ENCODE assay signal across 1 cellular context in genomic region chr5:61907995-61908394, GRCh38.
TF ChIP-seq lines count a peak whose summit lies in the region.

No MANE protein-coding gene starts in this region.

TF ChIP-seq in K562, 482 proteins besides CTCF, POLR2A, EP300 and RAD21 (continued from another document):
- TF ChIP-seq, protein P1, sequence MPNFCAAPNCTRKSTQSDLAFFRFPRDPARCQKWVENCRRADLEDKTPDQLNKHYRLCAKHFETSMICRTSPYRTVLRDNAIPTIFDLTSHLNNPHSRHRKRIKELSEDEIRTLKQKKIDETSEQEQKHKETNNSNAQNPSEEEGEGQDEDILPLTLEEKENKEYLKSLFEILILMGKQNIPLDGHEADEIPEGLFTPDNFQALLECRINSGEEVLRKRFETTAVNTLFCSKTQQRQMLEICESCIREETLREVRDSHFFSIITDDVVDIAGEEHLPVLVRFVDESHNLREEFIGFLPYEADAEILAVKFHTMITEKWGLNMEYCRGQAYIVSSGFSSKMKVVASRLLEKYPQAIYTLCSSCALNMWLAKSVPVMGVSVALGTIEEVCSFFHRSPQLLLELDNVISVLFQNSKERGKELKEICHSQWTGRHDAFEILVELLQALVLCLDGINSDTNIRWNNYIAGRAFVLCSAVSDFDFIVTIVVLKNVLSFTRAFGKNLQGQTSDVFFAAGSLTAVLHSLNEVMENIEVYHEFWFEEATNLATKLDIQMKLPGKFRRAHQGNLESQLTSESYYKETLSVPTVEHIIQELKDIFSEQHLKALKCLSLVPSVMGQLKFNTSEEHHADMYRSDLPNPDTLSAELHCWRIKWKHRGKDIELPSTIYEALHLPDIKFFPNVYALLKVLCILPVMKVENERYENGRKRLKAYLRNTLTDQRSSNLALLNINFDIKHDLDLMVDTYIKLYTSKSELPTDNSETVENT (CRISPR knock-in tag; IDR thresholded peaks at IDR 0.05), result no peak
- TF ChIP-seq MNT (conservative IDR thresholded peaks at IDR 0.05), result no peak
- TF ChIP-seq ZBTB1 (CRISPR knock-in tag; IDR thresholded peaks at IDR 0.05; ENCODE audit: borderline replicate concordance, low read depth), result no peak
- no peak for TF ChIP-seq ZNF354B (CRISPR knock-in tag; IDR thresholded peaks at IDR 0.05)
- peak; percentile 71 for TF ChIP-seq DACH1 (IDR thresholded peaks at IDR 0.05; ENCODE audit: partially characterized antibody)
- TF ChIP-seq ZNF143 (CRISPR knock-in tag; IDR thresholded peaks at IDR 0.05), result no peak
- TF ChIP-seq ZNF583 (CRISPR knock-in tag; IDR thresholded peaks at IDR 0.05), result no peak
